Comparison of ENCODE assay signal across 8 cellular contexts in genomic region chr1:156115514-156116374, GRCh38. TPM values are rescaled to one million over a fixed set of nuclear protein-coding genes. Genes with fewer than 3 reads are reported as not detected.
DNase-seq lines count a peak whose midpoint lies in the region; ATAC-seq and TF ChIP-seq lines count a peak whose summit lies in the region.

No MANE protein-coding gene starts in this region.

- intact Hi-C loops in IMR-90 (cut with micrococcal nuclease): loop anchor here (2.0 kb wide), 1 partner anchor 15 kb away; no protein-coding TSS in a partner anchor
- intact Hi-C loops in left ventricle myocardium inferior (cut with micrococcal nuclease): no loop called here

- peaks cover 0 to 25% (median 0%) of the 10 kb centered on the region in 3 donors for H3K36me3 Mint-ChIP-seq in CD8-positive, alpha-beta memory T cell
- H3K36me3 Mint-ChIP-seq in activated naive CD8-positive, alpha-beta T cell treated with anti-CD3 and anti-CD28 coated beads, Interleukin-2, amount 10 ng/mL, durations not matched to agents 7 days and 5 days: no peaks in the 10 kb centered on the region

- peak overlapping the region; percentile 7; the same call in 1 of the 2 replicates for H2BK20ac ChIP-seq in IMR-90 (ENCODE audit: low read depth, low read length)

- H3K23ac ChIP-seq in IMR-90 (ENCODE audit: low read depth, low read length): peak overlapping the region; percentile 96

- H3K4me3 ChIP-seq in CD8-positive, alpha-beta memory T cell (ENCODE audit: low read length): peak overlapping the region; percentile 77
- H3K4me3 ChIP-seq in IMR-90 (ENCODE audit: insufficient read depth, low read depth, low read length) (peak overlapping the region; percentile 98), left ventricle myocardium inferior (peak overlapping the region; percentile 100)

- H3K27ac Mint-ChIP-seq in CD8-positive, alpha-beta memory T cell: peak overlapping the region; percentile 64 to 100 (median 97)
- H3K27ac Mint-ChIP-seq in activated naive CD8-positive, alpha-beta T cell treated with anti-CD3 and anti-CD28 coated beads, Interleukin-2, amount 10 ng/mL, durations not matched to agents 7 days and 5 days: no peak overlapping the region

- H3K36me3 ChIP-seq in CD8-positive, alpha-beta memory T cell (ENCODE audit: insufficient read depth, low read length): no peaks in the 10 kb centered on the region
- H3K36me3 ChIP-seq in IMR-90 (ENCODE audit: control insufficient read depth, insufficient read depth, low read length) (peaks cover 12% of the 10 kb centered on the region), left ventricle myocardium inferior (no peaks in the 10 kb centered on the region)

- TF ChIP-seq CTCF in IMR-90 (conservative IDR thresholded peaks at IDR 0.05; ENCODE audit: low read depth, low read length) (no peak), left ventricle myocardium inferior (IDR thresholded peaks at IDR 0.05; ENCODE audit: borderline replicate concordance) (no peak)

- H3K9me1 ChIP-seq in IMR-90 (ENCODE audit: insufficient read depth, low read length): peaks cover 21% of the 10 kb centered on the region

- peak overlapping the region; percentile 74 for H2AFZ ChIP-seq in IMR-90 (replicated peaks; ENCODE audit: low read length, poor library complexity)

- H3K14ac ChIP-seq in IMR-90 (replicated peaks; ENCODE audit: low read depth, low read length): peak overlapping the region; percentile 93

- TF ChIP-seq RAD21 in IMR-90 (IDR thresholded peaks at IDR 0.05; ENCODE audit: low read length): no peak

- H2BK15ac ChIP-seq in IMR-90 (ENCODE audit: low read depth, low read length): peak overlapping the region; percentile 89; the same call in 1 of the 3 replicates

- H2AK9ac ChIP-seq in IMR-90 (replicated peaks; ENCODE audit: low read depth, low read length, poor library complexity): peak overlapping the region; percentile 99

- H3K4me1 ChIP-seq in CD8-positive, alpha-beta memory T cell (ENCODE audit: insufficient read depth, low read length): peaks cover 27% of the 10 kb centered on the region
- peaks cover 26% of the 10 kb centered on the region for H3K4me1 ChIP-seq in IMR-90 (ENCODE audit: control insufficient read depth, insufficient read depth, low read length)
- peaks cover 76% of the 10 kb centered on the region for H3K4me1 ChIP-seq in left ventricle myocardium inferior

- BruUV-seq in IMR-90 (replicated peaks; lab: Mats Ljungman, UMichigan): no TSS peak

- peak overlapping the region; percentile 99 for H3K9ac ChIP-seq in IMR-90 (ENCODE audit: low read depth, low read length)

- peaks cover 4 to 46% of the 10 kb centered on the region in 2 experiments; a peak in 3 of 4 replicates for H3K79me1 ChIP-seq in IMR-90 (ENCODE audit: low read depth in 1 of 2, low read length in 2 of 2)

- ATAC-seq in IMR-90 (ENCODE audit: low read depth): peak; percentile 15
- no peak for ATAC-seq in activated naive CD8-positive, alpha-beta T cell treated with anti-CD3 and anti-CD28 coated beads, Interleukin-2, amount 10 ng/mL, durations not matched to agents 7 days and 5 days (ENCODE audit: low read depth)
- ATAC-seq in HG03108 (IDR thresholded peaks at IDR 0.05; ENCODE audit: unreplicated experiment): no peak
- ATAC-seq in GM19328 (IDR thresholded peaks at IDR 0.05; ENCODE audit: unreplicated experiment): no peak

- peak overlapping the region; percentile 92 for H3K56ac ChIP-seq in IMR-90 (ENCODE audit: extremely low read depth, insufficient read depth, low read length)

- CTCF ChIA-PET in CD8-positive, alpha-beta memory T cell (lab: Charles Lee): interaction anchor here (9.0 to 25.4 kb wide), 2 partner anchors 13 to 16 kb away, joined by 78 to 702 read pairs; no protein-coding TSS in a partner anchor
- CTCF ChIA-PET in IMR-90 (lab: Yijun Ruan, JAX): interaction anchor here (1.0 to 1.4 kb wide), 3 partner anchors 12 to 19 kb away, joined by 3 to 6 read pairs (median 6); no protein-coding TSS in a partner anchor

- dilution Hi-C loops in IMR-90 (cut with HindIII; ENCODE audit: low sequenced_read_pairs, unreplicated experiment): no loop called here

- peak; percentile 74 for TF ChIP-seq POLR2A in IMR-90 (IDR thresholded peaks at IDR 0.05; ENCODE audit: low read depth, low read length)

- in situ Hi-C loops in IMR-90 (cut with MboI; ENCODE audit: low sequenced_read_pairs): no loop called here

- peak overlapping the region; percentile 97 for H2BK5ac ChIP-seq in IMR-90 (ENCODE audit: low read depth, low read length, poor library complexity, severe bottlenecking)

- H3K27me3 ChIP-seq in CD8-positive, alpha-beta memory T cell (ENCODE audit: insufficient read depth, low read length, poor library complexity, severe bottlenecking): peaks cover 3% of the 10 kb centered on the region
- no peaks in the 10 kb centered on the region for H3K27me3 ChIP-seq in IMR-90 (ENCODE audit: control insufficient read depth, insufficient read depth, low read length)
- no peaks in the 10 kb centered on the region for H3K27me3 ChIP-seq in left ventricle myocardium inferior (ENCODE audit: low read depth)

- peak overlapping the region; percentile 98 for H2AK5ac ChIP-seq in IMR-90 (ENCODE audit: low read depth, low read length)

- H3K27ac ChIP-seq in CD8-positive, alpha-beta memory T cell (ENCODE audit: low read depth, low read length): peak overlapping the region; percentile 93
- H3K27ac ChIP-seq in IMR-90 (ENCODE audit: insufficient read depth, low read length) (peak overlapping the region; percentile 96), left ventricle myocardium inferior (replicated peaks) (peak overlapping the region; percentile 97)

- H3K4me1 Mint-ChIP-seq in CD8-positive, alpha-beta memory T cell: peaks cover 31 to 62% (median 44%) of the 10 kb centered on the region in 3 donors
- peaks cover 13% of the 10 kb centered on the region for H3K4me1 Mint-ChIP-seq in activated naive CD8-positive, alpha-beta T cell treated with anti-CD3 and anti-CD28 coated beads, Interleukin-2, amount 10 ng/mL, durations not matched to agents 7 days and 5 days

- H4K91ac ChIP-seq in IMR-90 (ENCODE audit: insufficient read depth, low read depth, low read length): peak overlapping the region; percentile 91

- peak overlapping the region; percentile 90 to 98 (median 93) for H3K4me3 Mint-ChIP-seq in CD8-positive, alpha-beta memory T cell
- H3K4me3 Mint-ChIP-seq in activated naive CD8-positive, alpha-beta T cell treated with anti-CD3 and anti-CD28 coated beads, Interleukin-2, amount 10 ng/mL, durations not matched to agents 7 days and 5 days: peak overlapping the region; percentile 83

- peak overlapping the region; percentile 89 for H4K5ac ChIP-seq in IMR-90 (ENCODE audit: low read depth, low read length)

- H4K8ac ChIP-seq in IMR-90 (ENCODE audit: low read depth in 2 of 2, low read length in 2 of 2): peak overlapping the region; percentile 30 to 87

- peaks cover 60% of the 10 kb centered on the region for H4K20me1 ChIP-seq in IMR-90 (ENCODE audit: insufficient read depth, low read length)

- H3K27me3 Mint-ChIP-seq in CD8-positive, alpha-beta memory T cell: peaks cover 0 to 8% of the 10 kb centered on the region in 2 donors
- peaks cover 84% of the 10 kb centered on the region for H3K27me3 Mint-ChIP-seq in activated naive CD8-positive, alpha-beta T cell treated with anti-CD3 and anti-CD28 coated beads, Interleukin-2, amount 10 ng/mL, durations not matched to agents 7 days and 5 days

- peak overlapping the region; percentile 91 for H3K4me2 ChIP-seq in IMR-90 (ENCODE audit: low read depth, low read length)

- WGBS in IMR-90 (ENCODE audit: extremely low coverage in 2 of 2, insufficient read length in 1 of 2), 2 experiments: 0% methylated on average over 6 of the region's 19 CpGs; no CpG with 5 or more reads in 1 of the 2 experiments

- peak overlapping the region; percentile 94 for H3K18ac ChIP-seq in IMR-90 (ENCODE audit: low read depth, low read length)

- DNase-seq in CD8-positive, alpha-beta memory T cell: peak in 1 of 5 donors; percentile 24
- peak; percentile 65 for DNase-seq in IMR-90
- no peak for DNase-seq in activated naive CD8-positive, alpha-beta T cell treated with anti-CD3 and anti-CD28 coated beads, Interleukin-2, amount 10 ng/mL, durations not matched to agents 7 days and 5 days
- peak; percentile 64 for DNase-seq in left ventricle myocardium inferior
- DNase-seq in pons (ENCODE audit: low spot score): peak; percentile 71
- no peak for DNase-seq in NCI-H526 treated with DMSO at 0.1 percent for 48 hours (lab: John Stamatoyannopoulos, UW)

- H3K9me3 ChIP-seq in CD8-positive, alpha-beta memory T cell (ENCODE audit: low read length): no peaks in the 10 kb centered on the region
- no peaks in the 10 kb centered on the region for H3K9me3 ChIP-seq in IMR-90 (ENCODE audit: control insufficient read depth, insufficient read depth, low read length)
- no peaks in the 10 kb centered on the region for H3K9me3 ChIP-seq in left ventricle myocardium inferior (replicated peaks)

- peak overlapping the region; percentile 97 for H3K4ac ChIP-seq in IMR-90 (ENCODE audit: low read depth, low read length)

- peak overlapping the region; percentile 78 for H2BK120ac ChIP-seq in IMR-90 (ENCODE audit: low read depth, low read length)

- H3K9me3 Mint-ChIP-seq in CD8-positive, alpha-beta memory T cell: peaks cover 0 to 2% (median 0%) of the 10 kb centered on the region in 5 donors
- H3K9me3 Mint-ChIP-seq in activated naive CD8-positive, alpha-beta T cell treated with anti-CD3 and anti-CD28 coated beads, Interleukin-2, amount 10 ng/mL, durations not matched to agents 7 days and 5 days: no peaks in the 10 kb centered on the region

- POLR2A ChIA-PET in CD8-positive, alpha-beta memory T cell (lab: Charles Lee): interaction anchor here (0.6 to 1.9 kb wide), 6 partner anchors 9 to 25 kb away, joined by 3 to 10 read pairs (median 3); no protein-coding TSS in a partner anchor
- POLR2A ChIA-PET in IMR-90 (lab: Charles Lee; ENCODE audit: unreplicated experiment): interaction anchor here (0.6 to 1.0 kb wide), 2 partner anchors 14 to 26 kb away, joined by 9 to 10 read pairs; no protein-coding TSS in a partner anchor
- POLR2A ChIA-PET in activated naive CD8-positive, alpha-beta T cell treated with anti-CD3 and anti-CD28 coated beads, Interleukin-2, amount 10 ng/mL, durations not matched to agents 7 days and 5 days (lab: Charles Lee): interaction anchor here (1.0 to 2.5 kb wide), 3 partner anchors 11 to 78 kb away, joined by 3 to 9 read pairs (median 8); partner anchors contain the start of gene SLC25A44

RNA-seq across cellular contexts. Expression of gene LMNA, which starts 1.2 kb away (rescaled TPM):
- 100 to 1,000 TPM; 325 to 335 TPM for total RNA-seq in CD8-positive, alpha-beta memory T cell
- polyA plus RNA-seq in CD8-positive, alpha-beta memory T cell: 13.9 TPM
- total RNA-seq in IMR-90 (2012; rRNA removed): 753 and 755 TPM in 2 replicates
- polyA plus RNA-seq in IMR-90 (2012; rRNA removed): 563 and 927 TPM in 2 replicates
- polyA plus RNA-seq in IMR-90 (2012; cell fraction: cytosol; rRNA removed): 602 and 638 TPM in 2 replicates
- polyA plus RNA-seq in IMR-90 (2012; cell fraction: nucleus; rRNA removed; ENCODE audit: low replicate concordance): 1,137 and 1,144 TPM in 2 replicates
- 10 to 100 TPM; 11.7 to 13.0 TPM for total RNA-seq in activated naive CD8-positive, alpha-beta T cell treated with anti-CD3 and anti-CD28 coated beads, Interleukin-2, amount 10 ng/mL, durations not matched to agents 7 days and 5 days
- 236 TPM for total RNA-seq in left ventricle myocardium inferior

RNA-seq across cellular contexts. Expression of gene MEX3A, which starts 33.5 kb away (rescaled TPM):
- total RNA-seq in CD8-positive, alpha-beta memory T cell: 1 to 10 TPM in 1 of 2 experiments, under 1 TPM in 1; 0.24 to 1.0 TPM
- not detected for polyA plus RNA-seq in CD8-positive, alpha-beta memory T cell
- total RNA-seq in IMR-90 (2012; rRNA removed) (2.3 and 2.5 TPM in 2 replicates), left ventricle myocardium inferior (0.16 TPM)
- polyA plus RNA-seq in IMR-90 (2012; rRNA removed): 9.0 and 11.6 TPM in 2 replicates
- polyA plus RNA-seq in IMR-90 (2012; cell fraction: cytosol; rRNA removed): 4.0 and 8.8 TPM in 2 replicates
- 14.6 and 16.6 TPM in 2 replicates for polyA plus RNA-seq in IMR-90 (2012; cell fraction: nucleus; rRNA removed; ENCODE audit: low replicate concordance)
- total RNA-seq in activated naive CD8-positive, alpha-beta T cell treated with anti-CD3 and anti-CD28 coated beads, Interleukin-2, amount 10 ng/mL, durations not matched to agents 7 days and 5 days: under 1 TPM; 0.09 to 0.11 TPM

RNA-seq across cellular contexts. Expression of gene SEMA4A, which starts 37.6 kb away (rescaled TPM):
- 10 to 100 TPM; 21.6 to 23.0 TPM for total RNA-seq in CD8-positive, alpha-beta memory T cell
- 10.7 TPM for polyA plus RNA-seq in CD8-positive, alpha-beta memory T cell
- total RNA-seq in IMR-90 (2012; rRNA removed) (0.18 and 0.28 TPM in 2 replicates), left ventricle myocardium inferior (1.0 TPM)
- polyA plus RNA-seq in IMR-90 (2012; rRNA removed): 0.86 and 1.4 TPM in 2 replicates
- 0.15 and 0.41 TPM in 2 replicates for polyA plus RNA-seq in IMR-90 (2012; cell fraction: cytosol; rRNA removed)
- polyA plus RNA-seq in IMR-90 (2012; cell fraction: nucleus; rRNA removed; ENCODE audit: low replicate concordance): 10.3 and 13.3 TPM in 2 replicates
- 10 to 100 TPM in 1 of 2 experiments, 1 to 10 TPM in 1; 9.8 to 10.2 TPM for total RNA-seq in activated naive CD8-positive, alpha-beta T cell treated with anti-CD3 and anti-CD28 coated beads, Interleukin-2, amount 10 ng/mL, durations not matched to agents 7 days and 5 days

RNA-seq across cellular contexts. Expression of gene RAB25, which starts 54.8 kb away (rescaled TPM):
- not detected for total RNA-seq in CD8-positive, alpha-beta memory T cell
- polyA plus RNA-seq in CD8-positive, alpha-beta memory T cell: 0.76 TPM
- total RNA-seq in IMR-90 (2012; rRNA removed): not detected in 2 replicates
- not detected in 2 replicates for polyA plus RNA-seq in IMR-90 (2012; rRNA removed)
- 0.03 TPM in 1 of 2 replicates, not detected in the other for polyA plus RNA-seq in IMR-90 (2012; cell fraction: cytosol; rRNA removed)
- 0.29 TPM in 1 of 2 replicates, not detected in the other for polyA plus RNA-seq in IMR-90 (2012; cell fraction: nucleus; rRNA removed; ENCODE audit: low replicate concordance)
- under 1 TPM; 0.86 to 0.91 TPM for total RNA-seq in activated naive CD8-positive, alpha-beta T cell treated with anti-CD3 and anti-CD28 coated beads, Interleukin-2, amount 10 ng/mL, durations not matched to agents 7 days and 5 days
- not detected for total RNA-seq in left ventricle myocardium inferior

Comparison
In these comparisons a context has a peak if more than half of its experiments do, and no peak if none do; other contexts are left out.
1. DNase-seq: peak in IMR-90 (single experiment), left ventricle myocardium inferior (single experiment) and pons (single experiment); none in activated naive CD8-positive, alpha-beta T cell treated with anti-CD3 and anti-CD28 coated beads, Interleukin-2, amount 10 ng/mL, durations not matched to agents 7 days and 5 days (single experiment) and NCI-H526 treated with DMSO at 0.1 percent for 48 hours (single experiment).
2. RNA of gene LMNA, which starts 1.2 kb away (total RNA-seq): 753 to 755 TPM in IMR-90, 325 to 335 TPM in CD8-positive, alpha-beta memory T cell and 236 TPM in left ventricle myocardium inferior (single experiment); 11.7 to 13.0 TPM in activated naive CD8-positive, alpha-beta T cell treated with anti-CD3 and anti-CD28 coated beads, Interleukin-2, amount 10 ng/mL, durations not matched to agents 7 days and 5 days; every median in the first group is over 10 times any median in the second.
3. Peak in every context shown above with its lines, with median percentiles within 50 percentile points of each other: H3K27ac ChIP-seq and H3K4me3 ChIP-seq.